17 cellular contexts compared by ENCODE assay signal in the genomic region with DNA sequence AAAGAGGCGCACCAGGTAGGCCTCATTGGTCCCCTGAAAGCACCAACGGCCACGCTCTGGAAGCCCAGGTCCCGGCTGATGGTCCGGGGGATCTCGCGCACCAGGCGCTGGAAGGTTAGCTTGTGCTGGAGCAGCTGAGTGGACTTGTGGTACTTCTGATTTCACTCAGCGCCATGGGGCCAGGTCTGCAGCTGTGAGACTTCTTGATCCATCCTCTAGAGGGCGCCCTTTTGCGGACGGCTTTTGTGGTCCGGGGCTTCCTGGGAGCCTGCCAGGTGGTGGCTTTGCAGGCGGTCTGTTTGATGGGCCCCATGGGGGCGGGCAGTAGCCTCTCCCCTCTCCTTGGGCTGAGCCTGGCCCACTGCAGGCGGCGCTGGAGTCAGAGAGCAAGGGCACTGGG. TPM values are rescaled to one million over a fixed set of nuclear protein-coding genes. Genes with fewer than 3 reads are reported as not detected.
DNase-seq lines count a peak whose midpoint lies in the region; ATAC-seq and TF ChIP-seq lines count a peak whose summit lies in the region.
"Had no signal": no experiment of that assay in that cellular context is flagged by ENCODE, and none has a peak within 500 bp of the region (broad histone marks: within the 10 kb centered on the region; RNA-seq: fewer than 3 reads in every experiment).

No MANE protein-coding gene starts in this region.

- peak overlapping the region; percentile 76 for H3K18ac ChIP-seq in neuronal stem cell (ENCODE audit: low read length)

- intact Hi-C loops in left colon (cut with DNase I, micrococcal nuclease): no loop called here

- H3K9me2 ChIP-seq in hepatocyte (replicated peaks; ENCODE audit: insufficient read depth): no peaks in the 10 kb centered on the region

- H2BK5ac ChIP-seq in neuronal stem cell (ENCODE audit: low read length): no peak overlapping the region

- H3K27me3 ChIP-seq in neuronal stem cell (ENCODE audit: control insufficient read depth in 3 of 3, insufficient read depth in 3 of 3, low read depth in 1 of 3, low read length in 3 of 3) (no peaks in the 10 kb centered on the region), hepatocyte (no peaks in the 10 kb centered on the region)
- H3K27me3 ChIP-seq: stomach had no signal

- TF ChIP-seq CTCF in GM12864 (IDR thresholded peaks at IDR 0.05; ENCODE audit: low read depth, low read length, missing control alignments) (peak; percentile 26), LNCAP (IDR thresholded peaks at IDR 0.05) (peak; percentile 47), astrocyte of the spinal cord (IDR thresholded peaks at IDR 0.05; ENCODE audit: low read depth, low read length) (peak; percentile 5), hepatocyte (IDR thresholded peaks at IDR 0.05; ENCODE audit: poor library complexity) (no peak)

- no peak for ATAC-seq in left colon
- ATAC-seq in HG02588 (IDR thresholded peaks at IDR 0.05; ENCODE audit: unreplicated experiment): no peak
- ATAC-seq: naive thymus-derived CD4-positive, alpha-beta T cell; T-cell had no signal

- no peak overlapping the region for H3K4me3 ChIP-seq in GM12864 (ENCODE audit: low read depth, low read length)
- H3K4me3 ChIP-seq in astrocyte of the spinal cord (ENCODE audit: low read depth, low read length): no peak overlapping the region
- peak overlapping the region in 1 of 2 donors; percentile 9 for H3K4me3 ChIP-seq in neuronal stem cell (ENCODE audit: low read length in 2 of 2)
- H3K4me3 ChIP-seq in hepatocyte: no peak overlapping the region
- H3K4me3 ChIP-seq: stomach had no signal

- no peaks in the 10 kb centered on the region for H3K79me2 ChIP-seq in hepatocyte

- no peak overlapping the region for H4K8ac ChIP-seq in neuronal stem cell (ENCODE audit: low read depth, low read length)

- DNase-seq in GM12864 (ENCODE audit: low read depth) (no peak), astrocyte of the spinal cord (ENCODE audit: low read depth, low spot score) (no peak), neuronal stem cell (ENCODE audit: low spot score) (no peak), left colon (no peak), hepatocyte (ENCODE audit: low spot score) (no peak)
- DNase-seq: activated CD4-positive, alpha-beta T cell treated with anti-CD3 and anti-CD28 coated beads for 1 hour; activated naive CD4-positive, alpha-beta T cell treated with anti-CD3 and anti-CD28 coated beads, Interleukin-2, amount 50 U/mL, for 16 hours; CD8-positive, alpha-beta memory T cell; GF-D8; naive thymus-derived CD4-positive, alpha-beta T cell; NCI-H446 treated with DMSO at 0.1 percent for 48 hours; stomach had no signal

- H4K91ac ChIP-seq in neuronal stem cell (ENCODE audit: low read depth, low read length, poor library complexity): no peak overlapping the region

- H2BK12ac ChIP-seq in neuronal stem cell (ENCODE audit: low read length): no peak overlapping the region

- no peak overlapping the region for H3K9ac ChIP-seq in neuronal stem cell (ENCODE audit: low read depth, low read length, poor library complexity)

- no peak overlapping the region for H2AK5ac ChIP-seq in neuronal stem cell (ENCODE audit: low read depth, low read length)

- no peak overlapping the region for H3K27ac ChIP-seq in neuronal stem cell (replicated peaks; ENCODE audit: low read length)
- no peak overlapping the region for H3K27ac ChIP-seq in hepatocyte
- H3K27ac ChIP-seq: stomach had no signal

- no peak overlapping the region for H2BK15ac ChIP-seq in neuronal stem cell (ENCODE audit: low read length)

- no peaks in the 10 kb centered on the region for H3K4me1 ChIP-seq in neuronal stem cell (ENCODE audit: control insufficient read depth in 2 of 2, insufficient read depth in 1 of 2, low read depth in 1 of 2, low read length in 2 of 2)
- no peaks in the 10 kb centered on the region for H3K4me1 ChIP-seq in hepatocyte (ENCODE audit: insufficient read depth)
- H3K4me1 ChIP-seq: stomach had no signal

- no peak overlapping the region for H3K23ac ChIP-seq in neuronal stem cell (ENCODE audit: low read depth, low read length, poor library complexity)

- H3K14ac ChIP-seq in neuronal stem cell (ENCODE audit: low read length): no peak overlapping the region

- H3K79me1 ChIP-seq in neuronal stem cell (ENCODE audit: low read depth, low read length): no peaks in the 10 kb centered on the region

- in situ Hi-C loops in astrocyte of the spinal cord (cut with HindIII; ENCODE audit: low sequenced_read_pairs): no loop called here

- WGBS in neuronal stem cell (ENCODE audit: extremely low coverage in 2 of 2, insufficient read length in 2 of 2, insufficient replicate concordance in 1 of 2), 2 donors: no CpG with 5 or more reads among the region's 17 CpGs
- 82% methylated on average over 17 of the region's 17 CpGs for WGBS in hepatocyte (ENCODE audit: low lambda C conversion rate, missing lambda C conversion rate)

- no peak overlapping the region for H3K4ac ChIP-seq in neuronal stem cell (ENCODE audit: low read length)

- H3K9me3 ChIP-seq in neuronal stem cell (replicated peaks in 1 of 2; ENCODE audit: control insufficient read depth in 2 of 2, insufficient read depth in 1 of 2, low read depth in 1 of 2, low read length in 2 of 2) (no peaks in the 10 kb centered on the region), hepatocyte (ENCODE audit: low read depth) (no peaks in the 10 kb centered on the region)
- H3K9me3 ChIP-seq: stomach had no signal

- no peaks in the 10 kb centered on the region for H4K20me1 ChIP-seq in hepatocyte (ENCODE audit: insufficient read depth, poor library complexity, severe bottlenecking)

- no peaks in the 10 kb centered on the region for H3K36me3 ChIP-seq in neuronal stem cell (replicated peaks in 1 of 2; ENCODE audit: control insufficient read depth in 2 of 2, insufficient read depth in 2 of 2, low read length in 2 of 2)
- H3K36me3 ChIP-seq in hepatocyte (replicated peaks; ENCODE audit: insufficient read depth, low read depth): no peaks in the 10 kb centered on the region
- H3K36me3 ChIP-seq: stomach had no signal

- H3K4me2 ChIP-seq in neuronal stem cell (ENCODE audit: insufficient read depth, low read length, poor library complexity, severe bottlenecking) (no peak overlapping the region), hepatocyte (no peak overlapping the region)

- H2BK120ac ChIP-seq in neuronal stem cell (ENCODE audit: low read depth, low read length): no peak overlapping the region

- H2AFZ ChIP-seq in neuronal stem cell (ENCODE audit: low read length): no peak overlapping the region
- no peak overlapping the region for H2AFZ ChIP-seq in hepatocyte

RNA-seq across cellular contexts. Expression of gene TAF11L12, which starts 10.4 kb away (rescaled TPM):
- not detected for polyA plus RNA-seq in neuronal stem cell (2013, experiment 1 of 2)
- polyA plus RNA-seq in neuronal stem cell (2013, experiment 2 of 2): not detected
- total RNA-seq in left colon (not detected), hepatocyte (not detected in 2 replicates)
- polyA plus RNA-seq in hepatocyte: not detected in 2 replicates
- total RNA-seq: CD8-positive, alpha-beta memory T cell; lower leg skin; naive thymus-derived CD4-positive, alpha-beta T cell; pulmonary artery endothelial cell; stomach; T-cell had no signal
- polyA plus RNA-seq: CD8-positive, alpha-beta memory T cell; naive thymus-derived CD4-positive, alpha-beta T cell; stomach had no signal

RNA-seq across cellular contexts. Expression of gene TAF11L13, which starts 11.3 kb away (rescaled TPM):
- not detected for polyA plus RNA-seq in neuronal stem cell (2013, experiment 1 of 2)
- not detected for polyA plus RNA-seq in neuronal stem cell (2013, experiment 2 of 2)
- total RNA-seq in left colon (not detected), hepatocyte (not detected in 2 replicates)
- not detected in 2 replicates for polyA plus RNA-seq in hepatocyte
- total RNA-seq: CD8-positive, alpha-beta memory T cell; lower leg skin; naive thymus-derived CD4-positive, alpha-beta T cell; pulmonary artery endothelial cell; stomach; T-cell had no signal
- polyA plus RNA-seq: CD8-positive, alpha-beta memory T cell; naive thymus-derived CD4-positive, alpha-beta T cell; stomach had no signal

RNA-seq across cellular contexts. Expression of gene TAF11L14, which starts 13.6 kb away (rescaled TPM):
- not detected for polyA plus RNA-seq in neuronal stem cell (2013, experiment 1 of 2)
- polyA plus RNA-seq in neuronal stem cell (2013, experiment 2 of 2): not detected
- total RNA-seq in left colon (not detected), hepatocyte (not detected in 2 replicates)
- not detected in 2 replicates for polyA plus RNA-seq in hepatocyte
- total RNA-seq: CD8-positive, alpha-beta memory T cell; lower leg skin; naive thymus-derived CD4-positive, alpha-beta T cell; pulmonary artery endothelial cell; stomach; T-cell had no signal
- polyA plus RNA-seq: CD8-positive, alpha-beta memory T cell; naive thymus-derived CD4-positive, alpha-beta T cell; stomach had no signal

RNA-seq across cellular contexts. Expression of gene TAF11L11, which starts 16.6 kb away (rescaled TPM):
- not detected for polyA plus RNA-seq in neuronal stem cell (2013, experiment 1 of 2)
- polyA plus RNA-seq in neuronal stem cell (2013, experiment 2 of 2): not detected
- total RNA-seq in left colon: not detected
- total RNA-seq in hepatocyte: not detected in 2 replicates
- not detected in 2 replicates for polyA plus RNA-seq in hepatocyte
- total RNA-seq: CD8-positive, alpha-beta memory T cell; naive thymus-derived CD4-positive, alpha-beta T cell; pulmonary artery endothelial cell; stomach; T-cell had no signal
- polyA plus RNA-seq: CD8-positive, alpha-beta memory T cell; naive thymus-derived CD4-positive, alpha-beta T cell; stomach had no signal

RNA-seq across cellular contexts. Expression of gene TAF11L10, which starts 23.0 kb away (rescaled TPM):
- polyA plus RNA-seq in neuronal stem cell (2013, experiment 1 of 2): not detected
- not detected for polyA plus RNA-seq in neuronal stem cell (2013, experiment 2 of 2)
- total RNA-seq in left colon (not detected), hepatocyte (not detected in 2 replicates)
- polyA plus RNA-seq in hepatocyte: not detected in 2 replicates
- total RNA-seq: CD8-positive, alpha-beta memory T cell; lower leg skin; naive thymus-derived CD4-positive, alpha-beta T cell; pulmonary artery endothelial cell; stomach; T-cell had no signal
- polyA plus RNA-seq: CD8-positive, alpha-beta memory T cell; naive thymus-derived CD4-positive, alpha-beta T cell; stomach had no signal
